In genomic region chr11:72856065-72856464, GRCh38 we compare ENCODE assay signal across 26 cellular contexts. TPM values are rescaled to one million over a fixed set of nuclear protein-coding genes. Genes with fewer than 3 reads are reported as not detected.
DNase-seq lines count a peak whose midpoint lies in the region; ATAC-seq, FAIRE-seq and TF ChIP-seq lines count a peak whose summit lies in the region.
"Had no signal": no experiment of that assay in that cellular context is flagged by ENCODE, and none has a peak within 500 bp of the region (broad histone marks: within the 10 kb centered on the region; RNA-seq: fewer than 3 reads in every experiment).

No MANE protein-coding gene starts in this region.

- H3K36me3 Mint-ChIP-seq in activated naive CD4-positive, alpha-beta T cell treated with anti-CD3 and anti-CD28 coated beads for 36 hours (ENCODE audit: low read depth): no peaks in the 10 kb centered on the region

- WGBS in transverse colon (ENCODE audit: low coverage in 1 of 2), 2 donors: 67 to 85% methylated on average over 3 of the region's 3 CpGs

- H3K27ac Mint-ChIP-seq in activated naive CD4-positive, alpha-beta T cell treated with anti-CD3 and anti-CD28 coated beads for 36 hours: no peak overlapping the region
- H3K27ac Mint-ChIP-seq: activated CD4-positive, alpha-beta T cell treated with anti-CD3 and anti-CD28 coated beads, Interleukin-2, amount 10 ng/mL, durations not matched to agents 24 days and 14 days; CD4-positive, alpha-beta memory T cell; HFFc6; IgD-negative memory B cell had no signal

- H3K36me3 ChIP-seq in right atrium auricular region: no peaks in the 10 kb centered on the region
- no peaks in the 10 kb centered on the region for H3K36me3 ChIP-seq in endothelial cell of umbilical vein (ENCODE audit: control insufficient read depth in 2 of 2, extremely low read depth in 1 of 2, insufficient read depth in 2 of 2, low read length in 2 of 2)
- H3K36me3 ChIP-seq in transverse colon: no peaks in the 10 kb centered on the region
- H3K36me3 ChIP-seq: prostate gland had no signal

- in situ Hi-C loops in transverse colon (cut with MboI; ENCODE audit: low pct_ligation_motif_present in 1 of 4, low pct_unique_long_range_greater_than_20kb in 1 of 4, low sequenced_read_pairs in 3 of 4): no loop called here

- POLR2A ChIA-PET in endothelial cell of umbilical vein (lab: Charles Lee): no interaction called here

- no peak overlapping the region for H3K4me2 ChIP-seq in endothelial cell of umbilical vein (ENCODE audit: insufficient read depth, low read length)

- no peaks in the 10 kb centered on the region for H3K27me3 Mint-ChIP-seq in activated naive CD4-positive, alpha-beta T cell treated with anti-CD3 and anti-CD28 coated beads for 36 hours (ENCODE audit: low read depth)
- H3K27me3 Mint-ChIP-seq: activated CD4-positive, alpha-beta T cell treated with anti-CD3 and anti-CD28 coated beads, Interleukin-2, amount 10 ng/mL, durations not matched to agents 24 days and 14 days; CD4-positive, alpha-beta memory T cell; central memory CD8-positive, alpha-beta T cell; IgD-negative memory B cell had no signal

- FAIRE-seq in endothelial cell of umbilical vein (lab: Jason Lieb, UNC): no peak
- FAIRE-seq: A204.1 had no signal

- no TSS peak for BruUV-seq in endothelial cell of umbilical vein (replicated peaks; lab: Mats Ljungman, UMichigan)

- H3K27me3 ChIP-seq in right atrium auricular region (no peaks in the 10 kb centered on the region), endothelial cell of umbilical vein (ENCODE audit: control insufficient read depth in 2 of 2, insufficient read depth in 2 of 2, low read length in 2 of 2) (no peaks in the 10 kb centered on the region), transverse colon (no peaks in the 10 kb centered on the region)

- H3K79me2 ChIP-seq in endothelial cell of umbilical vein (ENCODE audit: control insufficient read depth, insufficient read depth, low read length): peaks cover 2% of the 10 kb centered on the region

- no peak overlapping the region for H3K4me3 Mint-ChIP-seq in activated naive CD4-positive, alpha-beta T cell treated with anti-CD3 and anti-CD28 coated beads for 36 hours
- H3K4me3 Mint-ChIP-seq: activated CD4-positive, alpha-beta T cell treated with anti-CD3 and anti-CD28 coated beads, Interleukin-2, amount 10 ng/mL, durations not matched to agents 24 days and 14 days; activated T-cell treated with anti-CD3 and anti-CD28 coated beads, Interleukin-2, amount 50 U/mL, for 4 hours; CD4-positive, alpha-beta memory T cell; central memory CD8-positive, alpha-beta T cell; HFFc6; IgD-negative memory B cell had no signal

- H3K9me1 ChIP-seq in endothelial cell of umbilical vein (replicated peaks; ENCODE audit: control insufficient read depth, extremely low read depth, insufficient read depth, low read length): no peaks in the 10 kb centered on the region

- dilution Hi-C loops in endothelial cell of umbilical vein (cut with MboI; ENCODE audit: extremely low pct_ligation_motif_present, low sequenced_read_pairs): no loop called here

- ATAC-seq in Right ventricle myocardium inferior (peak; percentile 90), left lobe of liver (peak; percentile 54)
- ATAC-seq: activated T-cell treated with anti-CD3 and anti-CD28 coated beads, Interleukin-2, amount 50 U/mL, for 4 hours had no signal

- H3K9me3 ChIP-seq in right atrium auricular region: no peaks in the 10 kb centered on the region
- no peaks in the 10 kb centered on the region for H3K9me3 ChIP-seq in endothelial cell of umbilical vein (replicated peaks; ENCODE audit: control insufficient read depth, insufficient read depth, low read length)
- H3K9me3 ChIP-seq in transverse colon: no peaks in the 10 kb centered on the region
- H3K9me3 ChIP-seq: prostate gland had no signal

- TF ChIP-seq POLR2A in endothelial cell of umbilical vein (IDR thresholded peaks at IDR 0.05; ENCODE audit: low read depth, low read length) (no peak), transverse colon (IDR thresholded peaks at IDR 0.05) (no peak)

- TF ChIP-seq EP300 in transverse colon (IDR thresholded peaks at IDR 0.05; ENCODE audit: low read depth): no peak

- intact Hi-C loops in Right ventricle myocardium inferior (cut with DNase I) (no loop called here), endothelial cell of umbilical vein (cut with micrococcal nuclease) (loop anchor here (5.0 kb wide), 1 partner anchor 286 kb away; the partner anchor contains the start of gene FCHSD2), transverse colon (cut with DNase I; ENCODE audit: low total_unique reads) (no loop called here)
- intact Hi-C loops in activated naive CD4-positive, alpha-beta T cell treated with anti-CD3 and anti-CD28 coated beads for 36 hours (cut with micrococcal nuclease): no loop called here

- no peaks in the 10 kb centered on the region for H4K20me1 ChIP-seq in endothelial cell of umbilical vein (replicated peaks; ENCODE audit: control insufficient read depth, extremely low read depth, insufficient read depth, low read length)

- H3K27ac ChIP-seq in right atrium auricular region (peak overlapping the region in 1 of 2 donors; percentile 60), endothelial cell of umbilical vein (ENCODE audit: insufficient read depth, low read depth, low read length) (peak overlapping the region; percentile 30), transverse colon (peak overlapping the region in 3 of 4 donors; percentile 5 to 32 (median 5))
- H3K27ac ChIP-seq: prostate gland, VCaP had no signal

- no peak overlapping the region for H3K4me3 ChIP-seq in right atrium auricular region
- no peak overlapping the region for H3K4me3 ChIP-seq in endothelial cell of umbilical vein (replicated peaks in 1 of 3; ENCODE audit: insufficient read depth in 1 of 3, low read depth in 1 of 3, low read length in 3 of 3)
- H3K4me3 ChIP-seq in transverse colon: no peak overlapping the region
- H3K4me3 ChIP-seq: lung, prostate gland, skin epidermis had no signal

- H3K4me1 ChIP-seq in right atrium auricular region (peaks cover 0 to 18% of the 10 kb centered on the region in 2 donors), endothelial cell of umbilical vein (ENCODE audit: control insufficient read depth, extremely low read depth, insufficient read depth, low read length) (peaks cover 19% of the 10 kb centered on the region), transverse colon (peaks cover 0 to 7% (median 0%) of the 10 kb centered on the region in 4 donors)
- H3K4me1 ChIP-seq: prostate gland had no signal

- H2AFZ ChIP-seq in endothelial cell of umbilical vein (ENCODE audit: low read depth, low read length): no peak overlapping the region

- no peak overlapping the region for H3K9ac ChIP-seq in endothelial cell of umbilical vein (replicated peaks; ENCODE audit: extremely low read depth, insufficient read depth, low read length)

- peaks cover 2% of the 10 kb centered on the region for H3K4me1 Mint-ChIP-seq in activated naive CD4-positive, alpha-beta T cell treated with anti-CD3 and anti-CD28 coated beads for 36 hours (ENCODE audit: low read depth)

- no peaks in the 10 kb centered on the region for H3K9me3 Mint-ChIP-seq in activated naive CD4-positive, alpha-beta T cell treated with anti-CD3 and anti-CD28 coated beads for 36 hours
- H3K9me3 Mint-ChIP-seq: activated CD4-positive, alpha-beta T cell treated with anti-CD3 and anti-CD28 coated beads, Interleukin-2, amount 10 ng/mL, durations not matched to agents 24 days and 14 days; activated T-cell treated with anti-CD3 and anti-CD28 coated beads, Interleukin-2, amount 50 U/mL, for 4 hours; central memory CD8-positive, alpha-beta T cell; HFFc6; IgD-negative memory B cell had no signal

- CTCF ChIA-PET in endothelial cell of umbilical vein (lab: Charles Lee): interaction anchor here (1.6 to 2.0 kb wide), 3 partner anchors 25 to 322 kb away, joined by 3 to 5 read pairs (median 4); no protein-coding TSS in a partner anchor
- CTCF ChIA-PET in activated naive CD4-positive, alpha-beta T cell treated with anti-CD3 and anti-CD28 coated beads for 36 hours (lab: Charles Lee): interaction anchor here (1.6 kb wide), 1 partner anchor 379 kb away, joined by 3 read pairs; no protein-coding TSS in a partner anchor

- TF ChIP-seq CTCF in right atrium auricular region (IDR thresholded peaks at IDR 0.05): no peak
- no peak for TF ChIP-seq CTCF in endothelial cell of umbilical vein (IDR thresholded peaks at IDR 0.05; ENCODE audit: extremely low read depth in 1 of 2, insufficient read depth in 1 of 2, low read depth in 1 of 2, low read length in 2 of 2)
- TF ChIP-seq CTCF in transverse colon (IDR thresholded peaks at IDR 0.05): no peak

- DNase-seq in Right ventricle myocardium inferior (ENCODE audit: missing footprints) (no peak), right atrium auricular region (ENCODE audit: low spot score) (no peak), endothelial cell of umbilical vein (ENCODE audit: low read depth, low spot score) (peak; percentile 60), left lobe of liver (ENCODE audit: low spot score) (no peak), transverse colon (no peak), DMS79 (lab: John Stamatoyannopoulos, UW) (no peak), NCI-H2227 (lab: John Stamatoyannopoulos, UW; ENCODE audit: unreplicated experiment) (no peak)
- no peak for DNase-seq in activated naive CD4-positive, alpha-beta T cell treated with anti-CD3 and anti-CD28 coated beads for 36 hours
- DNase-seq: activated CD4-positive, alpha-beta T cell treated with anti-CD3 and anti-CD28 coated beads, Interleukin-2, amount 10 ng/mL, durations not matched to agents 24 days and 14 days; activated T-cell treated with anti-CD3 and anti-CD28 coated beads, Interleukin-2, amount 50 U/mL, for 4 hours; AML-193; CD4-positive, alpha-beta memory T cell; DMS 273 treated with DMSO at 0.1 percent for 48 hours; HFFc6; hippocampal formation; NCI-H1105; NCI-H2029 treated with DMSO at 0.1 percent for 48 hours; stimulated activated CD4-positive, alpha-beta T cell treated with anti-CD3 and anti-CD28 coated beads, Interleukin-1b, Interleukin-23, amount 100 ng/mL, for 48 hours; T-helper 2 cell had no signal

TF ChIP-seq in endothelial cell of umbilical vein, 7 proteins besides CTCF, POLR2A, EP300 and RAD21 (continues in another document):
- no peak for TF ChIP-seq MYC (IDR thresholded peaks at IDR 0.05; ENCODE audit: low read depth, low read length)

RNA-seq across cellular contexts. Expression of gene ATG16L2, which starts 41.9 kb away (rescaled TPM):
- total RNA-seq in Right ventricle myocardium inferior (16.5 TPM), right atrium auricular region (10 to 100 TPM in 1 of 2 donors, 1 to 10 TPM in 1; 9.0 to 10.0 TPM), endothelial cell of umbilical vein (24.7 and 26.5 TPM in 2 replicates), left lobe of liver (23.4 TPM), transverse colon (100 to 1,000 TPM in 2 of 4 donors, 10 to 100 TPM in 2; 50.2 to 206 (median 85.3) TPM)
- 30.5 TPM in 2 replicates for polyA plus RNA-seq in endothelial cell of umbilical vein
- 6.3 and 10.5 TPM in 2 replicates for polyA plus RNA-seq in endothelial cell of umbilical vein (2011; cell fraction: cytosol; rRNA removed)
- polyA plus RNA-seq in endothelial cell of umbilical vein (2011; cell fraction: nucleus; rRNA removed): 210 and 272 TPM in 2 replicates
- 13.6 and 19.3 TPM in 2 replicates for polyA plus RNA-seq in endothelial cell of umbilical vein (2012)
- 29.0 and 38.9 TPM in 2 replicates for polyA minus RNA-seq in endothelial cell of umbilical vein
- polyA minus RNA-seq in endothelial cell of umbilical vein (2011; cell fraction: cytosol; rRNA and poly(A)+ RNA removed): 3.0 TPM
- polyA minus RNA-seq in endothelial cell of umbilical vein (2011; cell fraction: nucleus; rRNA and poly(A)+ RNA removed): 43.4 and 44.2 TPM in 2 replicates
- 100 to 1,000 TPM; 105 to 114 TPM for total RNA-seq in activated naive CD4-positive, alpha-beta T cell treated with anti-CD3 and anti-CD28 coated beads for 36 hours
